In genomic region chr7:82441916-82442478, GRCh38 we compare ENCODE assay signal across 9 cellular contexts. TPM values are rescaled to one million over a fixed set of nuclear protein-coding genes. Genes with fewer than 3 reads are reported as not detected.
DNase-seq lines count a peak whose midpoint lies in the region; ATAC-seq and TF ChIP-seq lines count a peak whose summit lies in the region.
"Had no signal": no experiment of that assay in that cellular context is flagged by ENCODE, and none has a peak within 500 bp of the region (broad histone marks: within the 10 kb centered on the region; RNA-seq: fewer than 3 reads in every experiment).

No MANE protein-coding gene starts in this region.

- H3K36me3 ChIP-seq in A673 (ENCODE audit: insufficient read depth, low read length, poor library complexity, severe bottlenecking) (no peaks in the 10 kb centered on the region), HEK293 (ENCODE audit: control insufficient read depth in 2 of 2, insufficient read depth in 1 of 2, low read length in 2 of 2) (no peaks in the 10 kb centered on the region), brain microvascular endothelial cell (replicated peaks) (no peaks in the 10 kb centered on the region), mesenchymal stem cell (ENCODE audit: control insufficient read depth in 1 of 2, insufficient read depth in 2 of 2, low read depth in 1 of 2, low read length in 2 of 2) (no peaks in the 10 kb centered on the region)
- no peaks in the 10 kb centered on the region for H3K36me3 ChIP-seq in CD8-positive, alpha-beta T cell (ENCODE audit: insufficient read depth, low read length)

- H3K4me3 ChIP-seq in A673 (ENCODE audit: low read depth, low read length, poor library complexity, severe bottlenecking) (peak overlapping the region; percentile 90), HEK293 (ENCODE audit: low read depth, low read length) (peak overlapping the region; percentile 94), brain microvascular endothelial cell (ENCODE audit: low read depth, low read length) (peak overlapping the region; percentile 70), mesenchymal stem cell (ENCODE audit: insufficient read depth in 1 of 2, low read depth in 1 of 2, low read length in 2 of 2) (peak overlapping the region in 1 of 2 experiments; percentile 93)
- no peak overlapping the region for H3K4me3 ChIP-seq in CD8-positive, alpha-beta T cell (ENCODE audit: low read depth, low read length)
- H3K4me3 ChIP-seq: mucosa of descending colon had no signal

- POLR2A ChIA-PET in A673 (lab: Charles Lee; ENCODE audit: low non-redundant PET), result no interaction called here
- POLR2A ChIA-PET in HEK293 (lab: Yijun Ruan, JAX), result no interaction called here
- POLR2A ChIA-PET in CD8-positive, alpha-beta T cell (lab: Charles Lee), result no interaction called here

- H3K27ac ChIP-seq in A673 (ENCODE audit: low read depth, low read length, poor library complexity, severe bottlenecking) (peak overlapping the region; percentile 98), HEK293 (ENCODE audit: extremely low read depth, low read depth, low read length) (peak overlapping the region; percentile 99; the same call in 1 of the 2 replicates), brain microvascular endothelial cell (no peak overlapping the region), mesenchymal stem cell (ENCODE audit: low read length, poor library complexity, severe bottlenecking) (no peak overlapping the region)
- no peak overlapping the region for H3K27ac ChIP-seq in CD8-positive, alpha-beta T cell (ENCODE audit: low read depth, low read length)

- peak overlapping the region; percentile 53 for H3K4me2 ChIP-seq in mesenchymal stem cell (ENCODE audit: low read length, poor library complexity, severe bottlenecking)

- no peak overlapping the region for H2BK120ac ChIP-seq in mesenchymal stem cell (ENCODE audit: low read depth, low read length)

- TSS peak; percentile 30 for BruUV-seq in A673 (replicated peaks; lab: Mats Ljungman, UMichigan)

- no peaks in the 10 kb centered on the region for H3K9me3 Mint-ChIP-seq in CD8-positive, alpha-beta T cell

- intact Hi-C loops in A673 (cut with micrococcal nuclease; ENCODE audit: unreplicated experiment), result loop anchor here (5.0 kb wide), 1 partner anchor 210 kb away; no protein-coding TSS in a partner anchor
- intact Hi-C loops in CD8-positive, alpha-beta T cell (cut with DNase I, micrococcal nuclease), result no loop called here

- H3K36me3 Mint-ChIP-seq in CD8-positive, alpha-beta T cell, result no peaks in the 10 kb centered on the region

- CTCF ChIA-PET in A673 (lab: Charles Lee), result no interaction called here
- CTCF ChIA-PET in HEK293 (lab: Yijun Ruan, JAX), result no interaction called here
- CTCF ChIA-PET in CD8-positive, alpha-beta T cell (lab: Charles Lee), result no interaction called here

- H3K18ac ChIP-seq in mesenchymal stem cell (ENCODE audit: low read depth in 1 of 2, low read length in 2 of 2), result no peak overlapping the region

- H3K9me3 ChIP-seq in A673 (ENCODE audit: low read depth, low read length, poor library complexity, severe bottlenecking) (no peaks in the 10 kb centered on the region), HEK293 (ENCODE audit: control insufficient read depth, insufficient read depth, low read depth, low read length) (no peaks in the 10 kb centered on the region), mesenchymal stem cell (ENCODE audit: control insufficient read depth, low read length) (no peaks in the 10 kb centered on the region)
- no peaks in the 10 kb centered on the region for H3K9me3 ChIP-seq in CD8-positive, alpha-beta T cell (ENCODE audit: low read length)
- H3K9me3 ChIP-seq: mucosa of descending colon had no signal

- in situ Hi-C loops in brain microvascular endothelial cell (cut with HindIII; ENCODE audit: low pct_ligation_motif_present, low sequenced_read_pairs), result no loop called here

- H2AFZ ChIP-seq in mesenchymal stem cell (ENCODE audit: low read depth, low read length), result no peak overlapping the region

- H3K9ac ChIP-seq in mesenchymal stem cell (ENCODE audit: low read length), result peak overlapping the region; percentile 92

- no peak overlapping the region for H4K8ac ChIP-seq in mesenchymal stem cell (ENCODE audit: low read length)

- no peak overlapping the region for H4K91ac ChIP-seq in mesenchymal stem cell (ENCODE audit: low read length)

- H3K4me1 Mint-ChIP-seq in CD8-positive, alpha-beta T cell (ENCODE audit: low read depth), result peaks cover 9% of the 10 kb centered on the region

- peaks cover 10% of the 10 kb centered on the region for H3K79me1 ChIP-seq in mesenchymal stem cell (replicated peaks; ENCODE audit: low read length, poor library complexity, severe bottlenecking)

- no peak overlapping the region for H2BK15ac ChIP-seq in mesenchymal stem cell (ENCODE audit: low read depth, poor library complexity, severe bottlenecking)

- H2AK5ac ChIP-seq in mesenchymal stem cell (ENCODE audit: low read length, severe bottlenecking), result no peak overlapping the region

- no peak overlapping the region for H3K4me3 Mint-ChIP-seq in CD8-positive, alpha-beta T cell

- peaks cover 43% of the 10 kb centered on the region for H3K4me1 ChIP-seq in A673 (ENCODE audit: insufficient read depth, low read length, poor library complexity, severe bottlenecking)
- H3K4me1 ChIP-seq in HEK293 (ENCODE audit: control insufficient read depth, insufficient read depth, low read length), result peaks cover 10% of the 10 kb centered on the region
- H3K4me1 ChIP-seq in mesenchymal stem cell (ENCODE audit: control insufficient read depth, insufficient read depth, low read depth, low read length), result peaks cover 8% of the 10 kb centered on the region
- no peaks in the 10 kb centered on the region for H3K4me1 ChIP-seq in CD8-positive, alpha-beta T cell (ENCODE audit: insufficient read depth, low read length)

- no peak overlapping the region for H2BK12ac ChIP-seq in mesenchymal stem cell (ENCODE audit: low read length in 2 of 2)

- DNase-seq in A673 (ENCODE audit: low spot score), result no peak
- DNase-seq in brain microvascular endothelial cell, result no peak
- DNase-seq in mesenchymal stem cell, result peak; percentile 41
- no peak for DNase-seq in NOMO-1 (lab: John Stamatoyannopoulos, UW; ENCODE audit: unreplicated experiment in 2 of 2)
- DNase-seq in CD8-positive, alpha-beta T cell, result no peak
- DNase-seq in foreskin melanocyte, result no peak
- DNase-seq in ecto neural progenitor cell (ENCODE audit: low spot score), result no peak

- no peak for ATAC-seq in CD8-positive, alpha-beta T cell

- TF ChIP-seq CTCF in A673 (conservative IDR thresholded peaks at IDR 0.05; ENCODE audit: low read depth, low read length) (no peak), HEK293 (tag by site-specific recombination; IDR thresholded peaks at IDR 0.05) (no peak), brain microvascular endothelial cell (IDR thresholded peaks at IDR 0.05; ENCODE audit: low read depth, low read length, missing control alignments) (no peak)
- no peak for TF ChIP-seq CTCF in CD8-positive, alpha-beta T cell (IDR thresholded peaks at IDR 0.05)

- no peak overlapping the region for H3K27ac Mint-ChIP-seq in CD8-positive, alpha-beta T cell

- H3K27me3 Mint-ChIP-seq in CD8-positive, alpha-beta T cell (ENCODE audit: low read depth), result peaks cover 37% of the 10 kb centered on the region

- WGBS in mesenchymal stem cell, result 0% methylated on average over 3 of the region's 7 CpGs

- H3K23ac ChIP-seq in mesenchymal stem cell (ENCODE audit: low read length in 2 of 2), result no peak overlapping the region

- no peak overlapping the region for H2BK5ac ChIP-seq in mesenchymal stem cell (ENCODE audit: low read depth, low read length, poor library complexity, severe bottlenecking)

- H3K4ac ChIP-seq in mesenchymal stem cell (ENCODE audit: low read depth in 1 of 2, low read length in 2 of 2), result no peak overlapping the region

- H3K14ac ChIP-seq in mesenchymal stem cell (ENCODE audit: low read length in 2 of 2), result no peak overlapping the region

- H3K27me3 ChIP-seq in A673 (replicated peaks; ENCODE audit: insufficient read depth, low read depth, low read length, poor library complexity) (no peaks in the 10 kb centered on the region), brain microvascular endothelial cell (replicated peaks) (no peaks in the 10 kb centered on the region), mesenchymal stem cell (ENCODE audit: control insufficient read depth in 1 of 2, insufficient read depth in 1 of 2, low read length in 2 of 2) (no peaks in the 10 kb centered on the region)
- peaks cover 4% of the 10 kb centered on the region for H3K27me3 ChIP-seq in CD8-positive, alpha-beta T cell (ENCODE audit: insufficient read depth, low read length)

TF ChIP-seq in HEK293, 187 proteins besides CTCF, POLR2A, EP300 and RAD21 (continues in another document):
- peak; percentile 70 for TF ChIP-seq PRDM6 (tag by site-specific recombination; IDR thresholded peaks at IDR 0.05)
- 0 out of 2 replicates have a peak, but pooled peaks have one; percentile 24 for TF ChIP-seq OSR2 (tag by site-specific recombination; IDR thresholded peaks at IDR 0.05)
- peak; percentile 33; the same call in 1 of the 2 replicates for TF ChIP-seq PRDM1 (tag by site-specific recombination; IDR thresholded peaks at IDR 0.05)
- TF ChIP-seq ZEB2 (tag by site-specific recombination; IDR thresholded peaks at IDR 0.05), result no peak

RNA-seq across cellular contexts. Expression of gene CACNA2D1, which starts 1.6 kb away (rescaled TPM):
- 47.7 and 49.1 TPM in 2 replicates for total RNA-seq in A673 (2021)
- 28.8 TPM for polyA plus RNA-seq in mesenchymal stem cell (2013, experiment 1 of 2)
- polyA plus RNA-seq in mesenchymal stem cell (2013, experiment 2 of 2), result 27.8 TPM
- not detected for total RNA-seq in CD8-positive, alpha-beta T cell

Comparison
In these comparisons a context has a peak if more than half of its experiments do, and no peak if none do; other contexts are left out.
1. H3K27ac ChIP-seq: peak in A673 (single experiment) and HEK293 (single experiment); none in brain microvascular endothelial cell (single experiment), mesenchymal stem cell (single experiment) and CD8-positive, alpha-beta T cell (single experiment).
2. RNA of gene CACNA2D1, which starts 1.6 kb away (total RNA-seq): 47.7 to 49.1 TPM in A673; not detected in CD8-positive, alpha-beta T cell; every median in the first group is over 10 times any median in the second.